8 cellular contexts compared by ENCODE assay signal in genomic region chr5:72815580-72816296, GRCh38. TPM values are rescaled to one million over a fixed set of nuclear protein-coding genes. Genes with fewer than 3 reads are reported as not detected.
DNase-seq lines count a peak whose midpoint lies in the region; ATAC-seq and TF ChIP-seq lines count a peak whose summit lies in the region.

No MANE protein-coding gene starts in this region.

- H3K27ac ChIP-seq in SU-DHL-6 (ENCODE audit: low read depth, low read length) (no peak overlapping the region), esophagus squamous epithelium (peak overlapping the region; percentile 97 to 99 (median 98)), osteoblast (ENCODE audit: low read depth, low read length) (peak overlapping the region; percentile 96)

- H3F3A ChIP-seq in SU-DHL-6 (ENCODE audit: insufficient read depth) = no peaks in the 10 kb centered on the region; the same call in 1 of the 2 replicates

- peaks cover 32% of the 10 kb centered on the region for H3K36me3 Mint-ChIP-seq in Calu3 (ENCODE audit: insufficient read depth, unreplicated experiment)

- CTCF ChIA-PET in Calu3 (lab: Charles Lee) = no interaction called here

- DNase-seq in Calu3 = no peak
- DNase-seq in HS-27A (ENCODE audit: low read depth) = peak; percentile 17
- DNase-seq in esophagus squamous epithelium (lab: John Stamatoyannopoulos, UW) = no peak
- no peak for DNase-seq in osteoblast (ENCODE audit: insufficient read length, low spot score, missing footprints)
- DNase-seq in stimulated activated CD4-positive, alpha-beta T cell treated with anti-CD3 and anti-CD28 coated beads, Interleukin-12 subunit alpha, Interleukin-12 subunit beta, amount 100 ng/mL, for 4 hours = no peak

- 4 to 7% methylated on average over 11 of the region's 14 CpGs for WGBS in esophagus squamous epithelium, 2 donors

- peak overlapping the region; percentile 97 for H3K4me3 Mint-ChIP-seq in Calu3 (ENCODE audit: low read depth, unreplicated experiment)

- H3K27me3 Mint-ChIP-seq in Calu3 (ENCODE audit: unreplicated experiment) = no peaks in the 10 kb centered on the region

- H3K4me1 Mint-ChIP-seq in Calu3 (ENCODE audit: low read depth, unreplicated experiment) = peaks cover 16% of the 10 kb centered on the region

- peak overlapping the region; percentile 68 for H3K9ac ChIP-seq in SU-DHL-6 (ENCODE audit: low read length)

- H3K9me2 ChIP-seq in SU-DHL-6 (replicated peaks; ENCODE audit: insufficient read depth, low read length) = no peaks in the 10 kb centered on the region

- H3K4me1 ChIP-seq in esophagus squamous epithelium (peaks cover 7 to 42% (median 8%) of the 10 kb centered on the region in 3 donors), osteoblast (ENCODE audit: insufficient read depth, low read length) (peaks cover 20% of the 10 kb centered on the region)

- TF ChIP-seq POLR2A in esophagus squamous epithelium (IDR thresholded peaks at IDR 0.05) = no peak

- H4K20me1 ChIP-seq in SU-DHL-6 (ENCODE audit: low read depth, low read length) = no peaks in the 10 kb centered on the region
- H4K20me1 ChIP-seq in osteoblast (ENCODE audit: insufficient read depth, low read length) = peaks cover 8% of the 10 kb centered on the region

- H3K27ac Mint-ChIP-seq in Calu3 (ENCODE audit: unreplicated experiment) = peak overlapping the region; percentile 81

- H2AFZ ChIP-seq in SU-DHL-6 (ENCODE audit: low read depth, low read length, severe bottlenecking) = peak overlapping the region; percentile 83
- peak overlapping the region; percentile 96 for H2AFZ ChIP-seq in osteoblast (ENCODE audit: low read length)

- TF ChIP-seq CTCF in Calu3 (IDR thresholded peaks at IDR 0.05; ENCODE audit: unreplicated experiment) (no peak), SU-DHL-6 (IDR thresholded peaks at IDR 0.05; ENCODE audit: insufficient read depth, low read length, poor library complexity, severe bottlenecking) (no peak), esophagus squamous epithelium (IDR thresholded peaks at IDR 0.05) (no peak), osteoblast (IDR thresholded peaks at IDR 0.05; ENCODE audit: extremely low read depth, low read depth, low read length) (no peak)

- H3K36me3 ChIP-seq in SU-DHL-6 (ENCODE audit: low read length) = no peaks in the 10 kb centered on the region
- no peaks in the 10 kb centered on the region for H3K36me3 ChIP-seq in esophagus squamous epithelium
- no peaks in the 10 kb centered on the region for H3K36me3 ChIP-seq in osteoblast (ENCODE audit: insufficient read depth, low read length)

- H3K4me2 ChIP-seq in SU-DHL-6 (ENCODE audit: low read depth, low read length, poor library complexity, severe bottlenecking) (peak overlapping the region; percentile 79), osteoblast (ENCODE audit: insufficient read depth, low read length) (peak overlapping the region; percentile 88)

- H3K79me2 ChIP-seq in SU-DHL-6 (ENCODE audit: insufficient read depth, low read length) (no peaks in the 10 kb centered on the region), osteoblast (ENCODE audit: insufficient read depth, low read length) (peaks cover 41% of the 10 kb centered on the region)

- H3K9me3 ChIP-seq in SU-DHL-6 (ENCODE audit: insufficient read depth, low read length) (no peaks in the 10 kb centered on the region), esophagus squamous epithelium (no peaks in the 10 kb centered on the region), osteoblast (ENCODE audit: low read depth, low read length) (no peaks in the 10 kb centered on the region)

- ATAC-seq in HG03108 (IDR thresholded peaks at IDR 0.05; ENCODE audit: unreplicated experiment) = no peak
- ATAC-seq in GM18517 (IDR thresholded peaks at IDR 0.05; ENCODE audit: unreplicated experiment) = no peak

- H3K4me3 ChIP-seq in SU-DHL-6 (ENCODE audit: insufficient read depth, low read length, poor library complexity, severe bottlenecking) (peak overlapping the region; percentile 70), esophagus squamous epithelium (peak overlapping the region; percentile 70 to 97 (median 80)), osteoblast (ENCODE audit: insufficient read depth, low read length) (peak overlapping the region; percentile 92)

- peaks cover 4% of the 10 kb centered on the region for H3K9me3 Mint-ChIP-seq in Calu3 (ENCODE audit: low read depth, unreplicated experiment)

- H3K27me3 ChIP-seq in SU-DHL-6 (ENCODE audit: low read length) (no peaks in the 10 kb centered on the region), esophagus squamous epithelium (no peaks in the 10 kb centered on the region), osteoblast (ENCODE audit: insufficient read depth, low read length) (no peaks in the 10 kb centered on the region)

- TSS peak; percentile 71 for BruUV-seq in Calu3 (replicated peaks; lab: Mats Ljungman, UMichigan)

- intact Hi-C loops in Calu3 (cut with micrococcal nuclease; ENCODE audit: unreplicated experiment) = loop anchor here (5.0 to 10.0 kb wide), 2 partner anchors 421 to 448 kb away; no protein-coding TSS in a partner anchor
- intact Hi-C loops in esophagus squamous epithelium (cut with DNase I) = no loop called here

RNA-seq across cellular contexts. Expression of gene TNPO1, which starts 0.7 kb away (rescaled TPM):
- total RNA-seq in Calu3 (2022) (138 TPM in 2 replicates), esophagus squamous epithelium (10 to 100 TPM; 49.1 to 90.6 (median 78.0) TPM), osteoblast (243 and 256 TPM in 2 replicates)
